Comparison of ENCODE assay signal across 9 cellular contexts in the genomic region with DNA sequence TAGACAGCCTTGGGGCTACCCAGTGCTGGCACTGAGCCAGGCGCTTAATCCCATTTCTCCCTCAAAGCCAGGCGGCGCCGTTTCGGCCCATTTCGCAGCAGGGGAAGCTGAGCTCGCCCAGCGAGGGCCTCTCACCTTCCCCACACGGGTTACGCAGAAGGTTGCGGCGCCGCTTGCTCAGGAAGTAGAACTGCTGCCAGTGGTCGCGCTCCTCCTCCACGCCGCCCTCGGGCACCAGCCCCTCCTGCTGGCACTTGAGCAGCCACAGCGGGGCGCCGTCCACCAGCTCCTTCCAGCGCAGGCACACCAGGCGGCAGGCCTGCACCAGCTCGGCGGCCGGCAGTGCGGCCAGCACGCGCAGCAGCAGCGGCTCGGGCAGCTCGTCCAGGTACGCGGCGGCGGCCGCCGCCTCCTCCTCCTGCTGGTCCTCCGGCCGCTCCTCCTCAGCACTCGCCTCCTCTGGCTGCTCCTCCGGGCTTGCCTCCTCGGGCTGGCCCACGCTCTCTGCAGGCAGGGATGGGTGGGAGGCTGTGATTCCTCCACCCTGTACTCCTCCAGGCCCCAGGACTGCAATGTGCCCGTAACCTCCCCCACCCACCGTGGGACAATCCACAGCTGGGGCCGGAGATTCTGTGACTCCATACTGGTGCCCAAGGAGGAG. TPM values are rescaled to one million over a fixed set of nuclear protein-coding genes. Genes with fewer than 3 reads are reported as not detected.
DNase-seq lines count a peak whose midpoint lies in the region; ATAC-seq, FAIRE-seq and TF ChIP-seq lines count a peak whose summit lies in the region.
"Had no signal": no experiment of that assay in that cellular context is flagged by ENCODE, and none has a peak within 500 bp of the region (broad histone marks: within the 10 kb centered on the region; RNA-seq: fewer than 3 reads in every experiment).

No MANE protein-coding gene starts in this region.

- CTCF ChIA-PET in activated B cell treated with CpG ODN at 0.5 μM for 24 hours (lab: Charles Lee): interaction anchor here (0.9 to 7.3 kb wide), 10 partner anchors 9 to 613 kb away, joined by 3 to 74 read pairs (median 4); a partner anchor contains a TSS

- intact Hi-C loops in activated B cell treated with CpG ODN at 0.5 μM for 24 hours (cut with micrococcal nuclease): loop anchor here (1.0 to 5.0 kb wide), 4 partner anchors 69 to 257 kb away; a partner anchor contains a TSS

- ATAC-seq in activated B cell treated with CpG ODN at 0.5 μM for 24 hours (ENCODE audit: low read depth): peak; percentile 60
- no peak for ATAC-seq in GM18519 (IDR thresholded peaks at IDR 0.05; ENCODE audit: low FRiP score, unreplicated experiment)
- no peak for ATAC-seq in HG02571 (IDR thresholded peaks at IDR 0.05; ENCODE audit: unreplicated experiment)

- peak overlapping the region; percentile 8 for H3K27ac Mint-ChIP-seq in activated B cell treated with CpG ODN at 0.5 μM for 24 hours

- H3K27me3 ChIP-seq in bronchial epithelial cell (ENCODE audit: control insufficient read depth, insufficient read depth, low read length): no peaks in the 10 kb centered on the region

- POLR2A ChIA-PET in activated B cell treated with CpG ODN at 0.5 μM for 24 hours (lab: Charles Lee): interaction anchor here (0.7 to 3.3 kb wide), 8 partner anchors 14 to 388 kb away, joined by 3 to 36 read pairs (median 6); a partner anchor contains a TSS

- H3K9me3 Mint-ChIP-seq in activated B cell treated with CpG ODN at 0.5 μM for 24 hours: no peaks in the 10 kb centered on the region

- DNase-seq in ELF-1 (ENCODE audit: low read depth, low spot score): peak; percentile 91
- DNase-seq in NCI-H1092 (lab: John Stamatoyannopoulos, UW): peak; percentile 79
- peak; percentile 71 for DNase-seq in activated B cell treated with CpG ODN at 0.5 μM for 24 hours
- DNase-seq in bronchial epithelial cell (ENCODE audit: low read depth): peak; percentile 49
- DNase-seq in islet precursor cell: peak; percentile 97
- DNase-seq in stimulated activated CD4-positive, alpha-beta T cell treated with anti-CD3 and anti-CD28 coated beads, Interleukin-1b, Interleukin-23, amount 100 ng/mL, for 4 hours (ENCODE audit: low read depth in 2 of 2): peak; percentile 53 to 65

- H3K36me3 ChIP-seq in bronchial epithelial cell (ENCODE audit: control insufficient read depth, insufficient read depth, low read length): peaks cover 1% of the 10 kb centered on the region

- H3K4me1 Mint-ChIP-seq in activated B cell treated with CpG ODN at 0.5 μM for 24 hours: peaks cover 26% of the 10 kb centered on the region

- FAIRE-seq in bronchial epithelial cell (lab: Jason Lieb, UNC): no peak
- FAIRE-seq: endometrium had no signal

- no peaks in the 10 kb centered on the region for H3K36me3 Mint-ChIP-seq in activated B cell treated with CpG ODN at 0.5 μM for 24 hours (ENCODE audit: low read depth)

- peak overlapping the region; percentile 69 for H3K4me3 Mint-ChIP-seq in activated B cell treated with CpG ODN at 0.5 μM for 24 hours

- H3K27me3 Mint-ChIP-seq in activated B cell treated with CpG ODN at 0.5 μM for 24 hours: no peaks in the 10 kb centered on the region

- TF ChIP-seq CTCF in activated B cell treated with CpG ODN at 0.5 μM for 24 hours (IDR thresholded peaks at IDR 0.05) (no peak), bronchial epithelial cell (IDR thresholded peaks at IDR 0.05; ENCODE audit: insufficient read depth, low read length, severe bottlenecking) (peak; percentile 89)

- H3K4me3 ChIP-seq in bronchial epithelial cell (ENCODE audit: low read depth, low read length): no peak overlapping the region

RNA-seq across cellular contexts. Expression of a gene that starts 3.8 kb away (rescaled TPM):
- 4.2 and 4.6 TPM in 2 replicates for total RNA-seq in activated B cell treated with CpG ODN at 0.5 μM for 24 hours
- 49.5 and 75.7 TPM in 2 replicates for total RNA-seq in bronchial epithelial cell

RNA-seq across cellular contexts. Expression of a gene that starts 4.2 kb away (rescaled TPM):
- total RNA-seq in activated B cell treated with CpG ODN at 0.5 μM for 24 hours (27.2 and 29.9 TPM in 2 replicates), bronchial epithelial cell (9.0 and 14.7 TPM in 2 replicates)

RNA-seq across cellular contexts. Expression of a gene that starts 13.5 kb away (rescaled TPM):
- total RNA-seq in activated B cell treated with CpG ODN at 0.5 μM for 24 hours (10.0 and 10.5 TPM in 2 replicates), bronchial epithelial cell (13.2 and 14.2 TPM in 2 replicates)

RNA-seq across cellular contexts. Expression of a gene that starts 30.5 kb away (rescaled TPM):
- total RNA-seq in activated B cell treated with CpG ODN at 0.5 μM for 24 hours (34.4 and 34.9 TPM in 2 replicates), bronchial epithelial cell (41.6 and 44.5 TPM in 2 replicates)

RNA-seq across cellular contexts. Expression of a gene that starts 41.0 kb away (rescaled TPM):
- 0.17 and 0.18 TPM in 2 replicates for total RNA-seq in activated B cell treated with CpG ODN at 0.5 μM for 24 hours
- not detected in 2 replicates for total RNA-seq in bronchial epithelial cell
